20 cellular contexts compared by ENCODE assay signal in genomic region chr6:164142312-164142711, GRCh38.
DNase-seq lines count a peak whose midpoint lies in the region; ATAC-seq and TF ChIP-seq lines count a peak whose summit lies in the region.
"Had no signal": no experiment of that assay in that cellular context is flagged by ENCODE, and none has a peak within 500 bp of the region (broad histone marks: within the 10 kb centered on the region; RNA-seq: fewer than 3 reads in every experiment).

No MANE protein-coding gene starts in this region.

- H2BK15ac ChIP-seq in mesendoderm (replicated peaks; ENCODE audit: low read depth) = no peak overlapping the region

- H2BK5ac ChIP-seq in mesendoderm (ENCODE audit: low read length) = no peak overlapping the region

- H3K4ac ChIP-seq in mesendoderm (ENCODE audit: low read depth, low read length) = no peak overlapping the region

- H4K5ac ChIP-seq in mesendoderm (ENCODE audit: low read length) = no peak overlapping the region

- no peak overlapping the region for H3K27ac ChIP-seq in mesendoderm (ENCODE audit: low read depth, low read length)
- peak overlapping the region; percentile 29 for H3K27ac ChIP-seq in smooth muscle cell (ENCODE audit: low read depth)
- no peak overlapping the region for H3K27ac ChIP-seq in right lobe of liver
- H3K27ac ChIP-seq in thyroid gland = no peak overlapping the region
- H3K27ac ChIP-seq: 22Rv1, C4-2B, SJSA1 had no signal

- H3K4me2 ChIP-seq in mesendoderm (ENCODE audit: low read length) (no peak overlapping the region), smooth muscle cell (peak overlapping the region; percentile 61)

- H3K36me3 ChIP-seq in mesendoderm (ENCODE audit: control insufficient read depth, insufficient read depth, low read length) (no peaks in the 10 kb centered on the region), smooth muscle cell (ENCODE audit: low read depth) (no peaks in the 10 kb centered on the region), right lobe of liver (no peaks in the 10 kb centered on the region), thyroid gland (no peaks in the 10 kb centered on the region)
- H3K36me3 ChIP-seq: SJSA1 had no signal

- 100% methylated on average over 1 of the region's 5 CpGs for WGBS in mesendoderm (ENCODE audit: extremely low coverage, insufficient coverage, low lambda C conversion rate)
- 56% methylated on average over 5 of the region's 5 CpGs for WGBS in smooth muscle cell (ENCODE audit: low lambda C conversion rate)
- WGBS in right lobe of liver (ENCODE audit: insufficient coverage, low coverage, low lambda C conversion rate, missing lambda C conversion rate) = 56% methylated on average over 5 of the region's 5 CpGs
- 80 to 85% methylated on average over 5 of the region's 5 CpGs for WGBS in thyroid gland, 2 donors

- no peak overlapping the region for H4K8ac ChIP-seq in mesendoderm (ENCODE audit: low read depth, low read length)

- intact Hi-C loops in right lobe of liver (cut with DNase I) = no loop called here
- intact Hi-C loops in thyroid gland (cut with DNase I) = no loop called here

- ATAC-seq in right lobe of liver = no peak
- ATAC-seq: CD8-positive, alpha-beta T cell had no signal

- DNase-seq in DMS 273 (lab: John Stamatoyannopoulos, UW; ENCODE audit: unreplicated experiment) (peak; percentile 47), DMS 273 treated with DMSO at 0.1 percent for 48 hours (lab: John Stamatoyannopoulos, UW) (no peak), NCI-H69 (lab: John Stamatoyannopoulos, UW) (peak; percentile 90), mesendoderm (peak; percentile 10), smooth muscle cell (lab: John Stamatoyannopoulos, UW; ENCODE audit: unreplicated experiment) (no peak), right lobe of liver (no peak), thyroid gland (no peak)
- DNase-seq: Caco-2; CD8-positive, alpha-beta T cell; DMS79 treated with DMSO at 0.1 percent for 48 hours; Karpas-422; NCI-H1092; NCI-H1417 treated with DMSO at 0.1 percent for 48 hours; NCI-H2029; NCI-H526; Right ventricle myocardium superior; RPMI8226 had no signal

- no peaks in the 10 kb centered on the region for H3K27me3 ChIP-seq in mesendoderm (ENCODE audit: insufficient read depth, low read length, poor library complexity)
- no peaks in the 10 kb centered on the region for H3K27me3 ChIP-seq in smooth muscle cell (ENCODE audit: low read depth)
- no peaks in the 10 kb centered on the region for H3K27me3 ChIP-seq in right lobe of liver
- no peaks in the 10 kb centered on the region for H3K27me3 ChIP-seq in thyroid gland
- H3K27me3 ChIP-seq: SJSA1 had no signal

- H3K18ac ChIP-seq in mesendoderm (ENCODE audit: low read length) = no peak overlapping the region

- H3K23ac ChIP-seq in mesendoderm (ENCODE audit: low read length) = no peak overlapping the region

- no peak overlapping the region for H2AK5ac ChIP-seq in mesendoderm (ENCODE audit: low read length)

- no peak overlapping the region for H2BK120ac ChIP-seq in mesendoderm (ENCODE audit: low read depth, low read length)

- TF ChIP-seq POLR2A in right lobe of liver (IDR thresholded peaks at IDR 0.05) (no peak), thyroid gland (IDR thresholded peaks at IDR 0.05) (no peak)

- H3K9me3 ChIP-seq in smooth muscle cell (replicated peaks; ENCODE audit: low read depth) (no peaks in the 10 kb centered on the region), right lobe of liver (no peaks in the 10 kb centered on the region), thyroid gland (no peaks in the 10 kb centered on the region)
- H3K9me3 ChIP-seq: Caco-2, SJSA1 had no signal

- H3K4me1 ChIP-seq in mesendoderm (ENCODE audit: control insufficient read depth, low read depth, low read length) (no peaks in the 10 kb centered on the region), smooth muscle cell (ENCODE audit: low read depth) (peaks cover 6% of the 10 kb centered on the region), right lobe of liver (no peaks in the 10 kb centered on the region), thyroid gland (no peaks in the 10 kb centered on the region)
- H3K4me1 ChIP-seq: Caco-2, SJSA1 had no signal

- no peak overlapping the region for H3K9ac ChIP-seq in mesendoderm (ENCODE audit: low read length)
- H3K9ac ChIP-seq in smooth muscle cell (ENCODE audit: low read depth) = no peak overlapping the region

- H3K56ac ChIP-seq in mesendoderm (ENCODE audit: low read length) = no peak overlapping the region

- no peaks in the 10 kb centered on the region for H3K79me1 ChIP-seq in mesendoderm (ENCODE audit: low read length)

- TF ChIP-seq CTCF in smooth muscle cell (IDR thresholded peaks at IDR 0.05; ENCODE audit: borderline replicate concordance, insufficient read depth, poor library complexity, severe bottlenecking) (no peak), right lobe of liver (IDR thresholded peaks at IDR 0.05) (no peak), thyroid gland (IDR thresholded peaks at IDR 0.05) (no peak)

- H3K4me3 ChIP-seq in mesendoderm (ENCODE audit: low read length) (no peak overlapping the region), smooth muscle cell (no peak overlapping the region), right lobe of liver (no peak overlapping the region), thyroid gland (replicated peaks in 1 of 3) (no peak overlapping the region)
- H3K4me3 ChIP-seq: SJSA1 had no signal

- H4K20me1 ChIP-seq in smooth muscle cell (ENCODE audit: low read depth) = no peaks in the 10 kb centered on the region

- no peaks in the 10 kb centered on the region for H3K79me2 ChIP-seq in mesendoderm (ENCODE audit: control insufficient read depth, insufficient read depth, low read length)
- H3K79me2 ChIP-seq in smooth muscle cell (ENCODE audit: low read depth) = no peaks in the 10 kb centered on the region

- H2AFZ ChIP-seq in smooth muscle cell (ENCODE audit: low read depth) = no peak overlapping the region

- H3F3A ChIP-seq in smooth muscle cell (ENCODE audit: low read depth) = peaks cover 4% of the 10 kb centered on the region

Comparison
In these comparisons a context has a peak if more than half of its experiments do, and no peak if none do; other contexts are left out.
1. DNase-seq: peak in DMS 273 (single experiment), NCI-H69 (single experiment) and mesendoderm (single experiment); none in DMS 273 treated with DMSO at 0.1 percent for 48 hours (single experiment), smooth muscle cell (single experiment), right lobe of liver (0 of 3) and thyroid gland (0 of 2).